1 cellular context compared by ENCODE assay signal in the genomic region with DNA sequence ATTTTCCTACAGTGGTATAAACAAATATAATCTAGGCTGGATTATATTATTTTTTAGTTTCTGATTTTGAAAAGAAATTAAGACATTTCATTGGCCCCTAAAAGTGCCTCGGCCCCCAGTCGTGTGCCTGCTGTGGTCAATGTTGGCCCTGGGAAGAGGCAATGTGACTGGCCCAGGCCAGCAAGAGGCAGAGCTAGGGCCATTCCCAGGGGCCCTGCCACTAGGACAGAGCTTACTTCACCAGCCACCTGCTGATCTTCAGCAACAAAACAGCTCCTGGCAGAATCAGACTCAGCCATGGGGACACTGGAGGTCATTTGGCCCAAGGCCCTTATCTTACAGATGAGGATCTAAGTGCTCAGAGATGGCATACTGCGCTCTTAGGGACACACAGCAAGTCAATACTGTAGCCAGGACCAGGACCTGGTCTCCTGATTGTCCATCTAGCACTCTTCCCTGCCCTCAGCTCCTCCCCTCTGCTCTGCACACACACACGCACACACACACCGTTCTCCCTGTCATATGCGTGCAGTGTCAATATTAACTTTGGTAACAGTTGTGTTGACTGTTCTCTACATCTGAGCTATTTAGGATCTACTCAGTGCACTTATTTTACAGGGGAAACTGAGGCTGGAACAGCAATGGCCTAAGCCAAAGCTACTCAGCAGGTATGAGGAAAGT.
A peak's percentile ranks its signal among the peaks of the same experiment; 100 is the strongest.
TF ChIP-seq lines count a peak whose summit lies in the region.

No MANE protein-coding gene starts in this region.

TF ChIP-seq in HepG2, 621 proteins besides CTCF, POLR2A, EP300 and RAD21 (continued from another document and continues in another):
- TF ChIP-seq, protein P1, sequence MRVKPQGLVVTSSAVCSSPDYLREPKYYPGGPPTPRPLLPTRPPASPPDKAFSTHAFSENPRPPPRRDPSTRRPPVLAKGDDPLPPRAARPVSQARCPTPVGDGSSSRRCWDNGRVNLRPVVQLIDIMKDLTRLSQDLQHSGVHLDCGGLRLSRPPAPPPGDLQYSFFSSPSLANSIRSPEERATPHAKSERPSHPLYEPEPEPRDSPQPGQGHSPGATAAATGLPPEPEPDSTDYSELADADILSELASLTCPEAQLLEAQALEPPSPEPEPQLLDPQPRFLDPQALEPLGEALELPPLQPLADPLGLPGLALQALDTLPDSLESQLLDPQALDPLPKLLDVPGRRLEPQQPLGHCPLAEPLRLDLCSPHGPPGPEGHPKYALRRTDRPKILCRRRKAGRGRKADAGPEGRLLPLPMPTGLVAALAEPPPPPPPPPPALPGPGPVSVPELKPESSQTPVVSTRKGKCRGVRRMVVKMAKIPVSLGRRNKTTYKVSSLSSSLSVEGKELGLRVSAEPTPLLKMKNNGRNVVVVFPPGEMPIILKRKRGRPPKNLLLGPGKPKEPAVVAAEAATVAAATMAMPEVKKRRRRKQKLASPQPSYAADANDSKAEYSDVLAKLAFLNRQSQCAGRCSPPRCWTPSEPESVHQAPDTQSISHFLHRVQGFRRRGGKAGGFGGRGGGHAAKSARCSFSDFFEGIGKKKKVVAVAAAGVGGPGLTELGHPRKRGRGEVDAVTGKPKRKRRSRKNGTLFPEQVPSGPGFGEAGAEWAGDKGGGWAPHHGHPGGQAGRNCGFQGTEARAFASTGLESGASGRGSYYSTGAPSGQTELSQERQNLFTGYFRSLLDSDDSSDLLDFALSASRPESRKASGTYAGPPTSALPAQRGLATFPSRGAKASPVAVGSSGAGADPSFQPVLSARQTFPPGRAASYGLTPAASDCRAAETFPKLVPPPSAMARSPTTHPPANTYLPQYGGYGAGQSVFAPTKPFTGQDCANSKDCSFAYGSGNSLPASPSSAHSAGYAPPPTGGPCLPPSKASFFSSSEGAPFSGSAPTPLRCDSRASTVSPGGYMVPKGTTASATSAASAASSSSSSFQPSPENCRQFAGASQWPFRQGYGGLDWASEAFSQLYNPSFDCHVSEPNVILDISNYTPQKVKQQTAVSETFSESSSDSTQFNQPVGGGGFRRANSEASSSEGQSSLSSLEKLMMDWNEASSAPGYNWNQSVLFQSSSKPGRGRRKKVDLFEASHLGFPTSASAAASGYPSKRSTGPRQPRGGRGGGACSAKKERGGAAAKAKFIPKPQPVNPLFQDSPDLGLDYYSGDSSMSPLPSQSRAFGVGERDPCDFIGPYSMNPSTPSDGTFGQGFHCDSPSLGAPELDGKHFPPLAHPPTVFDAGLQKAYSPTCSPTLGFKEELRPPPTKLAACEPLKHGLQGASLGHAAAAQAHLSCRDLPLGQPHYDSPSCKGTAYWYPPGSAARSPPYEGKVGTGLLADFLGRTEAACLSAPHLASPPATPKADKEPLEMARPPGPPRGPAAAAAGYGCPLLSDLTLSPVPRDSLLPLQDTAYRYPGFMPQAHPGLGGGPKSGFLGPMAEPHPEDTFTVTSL (CRISPR knock-in tag; IDR thresholded peaks at IDR 0.05; ENCODE audit: borderline replicate concordance), result no peak
- TF ChIP-seq, protein P2, sequence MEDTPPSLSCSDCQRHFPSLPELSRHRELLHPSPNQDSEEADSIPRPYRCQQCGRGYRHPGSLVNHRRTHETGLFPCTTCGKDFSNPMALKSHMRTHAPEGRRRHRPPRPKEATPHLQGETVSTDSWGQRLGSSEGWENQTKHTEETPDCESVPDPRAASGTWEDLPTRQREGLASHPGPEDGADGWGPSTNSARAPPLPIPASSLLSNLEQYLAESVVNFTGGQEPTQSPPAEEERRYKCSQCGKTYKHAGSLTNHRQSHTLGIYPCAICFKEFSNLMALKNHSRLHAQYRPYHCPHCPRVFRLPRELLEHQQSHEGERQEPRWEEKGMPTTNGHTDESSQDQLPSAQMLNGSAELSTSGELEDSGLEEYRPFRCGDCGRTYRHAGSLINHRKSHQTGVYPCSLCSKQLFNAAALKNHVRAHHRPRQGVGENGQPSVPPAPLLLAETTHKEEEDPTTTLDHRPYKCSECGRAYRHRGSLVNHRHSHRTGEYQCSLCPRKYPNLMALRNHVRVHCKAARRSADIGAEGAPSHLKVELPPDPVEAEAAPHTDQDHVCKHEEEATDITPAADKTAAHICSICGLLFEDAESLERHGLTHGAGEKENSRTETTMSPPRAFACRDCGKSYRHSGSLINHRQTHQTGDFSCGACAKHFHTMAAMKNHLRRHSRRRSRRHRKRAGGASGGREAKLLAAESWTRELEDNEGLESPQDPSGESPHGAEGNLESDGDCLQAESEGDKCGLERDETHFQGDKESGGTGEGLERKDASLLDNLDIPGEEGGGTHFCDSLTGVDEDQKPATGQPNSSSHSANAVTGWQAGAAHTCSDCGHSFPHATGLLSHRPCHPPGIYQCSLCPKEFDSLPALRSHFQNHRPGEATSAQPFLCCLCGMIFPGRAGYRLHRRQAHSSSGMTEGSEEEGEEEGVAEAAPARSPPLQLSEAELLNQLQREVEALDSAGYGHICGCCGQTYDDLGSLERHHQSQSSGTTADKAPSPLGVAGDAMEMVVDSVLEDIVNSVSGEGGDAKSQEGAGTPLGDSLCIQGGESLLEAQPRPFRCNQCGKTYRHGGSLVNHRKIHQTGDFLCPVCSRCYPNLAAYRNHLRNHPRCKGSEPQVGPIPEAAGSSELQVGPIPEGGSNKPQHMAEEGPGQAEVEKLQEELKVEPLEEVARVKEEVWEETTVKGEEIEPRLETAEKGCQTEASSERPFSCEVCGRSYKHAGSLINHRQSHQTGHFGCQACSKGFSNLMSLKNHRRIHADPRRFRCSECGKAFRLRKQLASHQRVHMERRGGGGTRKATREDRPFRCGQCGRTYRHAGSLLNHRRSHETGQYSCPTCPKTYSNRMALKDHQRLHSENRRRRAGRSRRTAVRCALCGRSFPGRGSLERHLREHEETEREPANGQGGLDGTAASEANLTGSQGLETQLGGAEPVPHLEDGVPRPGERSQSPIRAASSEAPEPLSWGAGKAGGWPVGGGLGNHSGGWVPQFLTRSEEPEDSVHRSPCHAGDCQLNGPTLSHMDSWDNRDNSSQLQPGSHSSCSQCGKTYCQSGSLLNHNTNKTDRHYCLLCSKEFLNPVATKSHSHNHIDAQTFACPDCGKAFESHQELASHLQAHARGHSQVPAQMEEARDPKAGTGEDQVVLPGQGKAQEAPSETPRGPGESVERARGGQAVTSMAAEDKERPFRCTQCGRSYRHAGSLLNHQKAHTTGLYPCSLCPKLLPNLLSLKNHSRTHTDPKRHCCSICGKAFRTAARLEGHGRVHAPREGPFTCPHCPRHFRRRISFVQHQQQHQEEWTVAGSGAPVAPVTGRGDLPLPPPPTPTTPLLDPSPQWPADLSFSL (CRISPR knock-in tag; IDR thresholded peaks at IDR 0.05), result peak; percentile 81
- TF ChIP-seq ZNF839 (CRISPR knock-in tag; IDR thresholded peaks at IDR 0.05; ENCODE audit: borderline replicate concordance), result no peak
- TF ChIP-seq ATF7 (IDR thresholded peaks at IDR 0.05), result no peak
- TF ChIP-seq ATF7 (CRISPR knock-in tag; IDR thresholded peaks at IDR 0.05), result no peak
- TF ChIP-seq, protein P3, sequence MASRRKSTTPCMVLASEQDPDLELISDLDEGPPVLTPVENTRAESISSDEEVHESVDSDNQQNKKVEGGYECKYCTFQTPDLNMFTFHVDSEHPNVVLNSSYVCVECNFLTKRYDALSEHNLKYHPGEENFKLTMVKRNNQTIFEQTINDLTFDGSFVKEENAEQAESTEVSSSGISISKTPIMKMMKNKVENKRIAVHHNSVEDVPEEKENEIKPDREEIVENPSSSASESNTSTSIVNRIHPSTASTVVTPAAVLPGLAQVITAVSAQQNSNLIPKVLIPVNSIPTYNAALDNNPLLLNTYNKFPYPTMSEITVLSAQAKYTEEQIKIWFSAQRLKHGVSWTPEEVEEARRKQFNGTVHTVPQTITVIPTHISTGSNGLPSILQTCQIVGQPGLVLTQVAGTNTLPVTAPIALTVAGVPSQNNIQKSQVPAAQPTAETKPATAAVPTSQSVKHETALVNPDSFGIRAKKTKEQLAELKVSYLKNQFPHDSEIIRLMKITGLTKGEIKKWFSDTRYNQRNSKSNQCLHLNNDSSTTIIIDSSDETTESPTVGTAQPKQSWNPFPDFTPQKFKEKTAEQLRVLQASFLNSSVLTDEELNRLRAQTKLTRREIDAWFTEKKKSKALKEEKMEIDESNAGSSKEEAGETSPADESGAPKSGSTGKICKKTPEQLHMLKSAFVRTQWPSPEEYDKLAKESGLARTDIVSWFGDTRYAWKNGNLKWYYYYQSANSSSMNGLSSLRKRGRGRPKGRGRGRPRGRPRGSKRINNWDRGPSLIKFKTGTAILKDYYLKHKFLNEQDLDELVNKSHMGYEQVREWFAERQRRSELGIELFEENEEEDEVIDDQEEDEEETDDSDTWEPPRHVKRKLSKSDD (CRISPR knock-in tag; IDR thresholded peaks at IDR 0.05; ENCODE audit: low read depth), result no peak
- no peak for TF ChIP-seq GABPB1 (CRISPR knock-in tag; IDR thresholded peaks at IDR 0.05)
- TF ChIP-seq FOXO1 (CRISPR knock-in tag; IDR thresholded peaks at IDR 0.05), result no peak; the same call in 1 of the 2 replicates
- no peak for TF ChIP-seq GLI4 (CRISPR knock-in tag; IDR thresholded peaks at IDR 0.05; ENCODE audit: borderline replicate concordance)
- TF ChIP-seq, protein P4, sequence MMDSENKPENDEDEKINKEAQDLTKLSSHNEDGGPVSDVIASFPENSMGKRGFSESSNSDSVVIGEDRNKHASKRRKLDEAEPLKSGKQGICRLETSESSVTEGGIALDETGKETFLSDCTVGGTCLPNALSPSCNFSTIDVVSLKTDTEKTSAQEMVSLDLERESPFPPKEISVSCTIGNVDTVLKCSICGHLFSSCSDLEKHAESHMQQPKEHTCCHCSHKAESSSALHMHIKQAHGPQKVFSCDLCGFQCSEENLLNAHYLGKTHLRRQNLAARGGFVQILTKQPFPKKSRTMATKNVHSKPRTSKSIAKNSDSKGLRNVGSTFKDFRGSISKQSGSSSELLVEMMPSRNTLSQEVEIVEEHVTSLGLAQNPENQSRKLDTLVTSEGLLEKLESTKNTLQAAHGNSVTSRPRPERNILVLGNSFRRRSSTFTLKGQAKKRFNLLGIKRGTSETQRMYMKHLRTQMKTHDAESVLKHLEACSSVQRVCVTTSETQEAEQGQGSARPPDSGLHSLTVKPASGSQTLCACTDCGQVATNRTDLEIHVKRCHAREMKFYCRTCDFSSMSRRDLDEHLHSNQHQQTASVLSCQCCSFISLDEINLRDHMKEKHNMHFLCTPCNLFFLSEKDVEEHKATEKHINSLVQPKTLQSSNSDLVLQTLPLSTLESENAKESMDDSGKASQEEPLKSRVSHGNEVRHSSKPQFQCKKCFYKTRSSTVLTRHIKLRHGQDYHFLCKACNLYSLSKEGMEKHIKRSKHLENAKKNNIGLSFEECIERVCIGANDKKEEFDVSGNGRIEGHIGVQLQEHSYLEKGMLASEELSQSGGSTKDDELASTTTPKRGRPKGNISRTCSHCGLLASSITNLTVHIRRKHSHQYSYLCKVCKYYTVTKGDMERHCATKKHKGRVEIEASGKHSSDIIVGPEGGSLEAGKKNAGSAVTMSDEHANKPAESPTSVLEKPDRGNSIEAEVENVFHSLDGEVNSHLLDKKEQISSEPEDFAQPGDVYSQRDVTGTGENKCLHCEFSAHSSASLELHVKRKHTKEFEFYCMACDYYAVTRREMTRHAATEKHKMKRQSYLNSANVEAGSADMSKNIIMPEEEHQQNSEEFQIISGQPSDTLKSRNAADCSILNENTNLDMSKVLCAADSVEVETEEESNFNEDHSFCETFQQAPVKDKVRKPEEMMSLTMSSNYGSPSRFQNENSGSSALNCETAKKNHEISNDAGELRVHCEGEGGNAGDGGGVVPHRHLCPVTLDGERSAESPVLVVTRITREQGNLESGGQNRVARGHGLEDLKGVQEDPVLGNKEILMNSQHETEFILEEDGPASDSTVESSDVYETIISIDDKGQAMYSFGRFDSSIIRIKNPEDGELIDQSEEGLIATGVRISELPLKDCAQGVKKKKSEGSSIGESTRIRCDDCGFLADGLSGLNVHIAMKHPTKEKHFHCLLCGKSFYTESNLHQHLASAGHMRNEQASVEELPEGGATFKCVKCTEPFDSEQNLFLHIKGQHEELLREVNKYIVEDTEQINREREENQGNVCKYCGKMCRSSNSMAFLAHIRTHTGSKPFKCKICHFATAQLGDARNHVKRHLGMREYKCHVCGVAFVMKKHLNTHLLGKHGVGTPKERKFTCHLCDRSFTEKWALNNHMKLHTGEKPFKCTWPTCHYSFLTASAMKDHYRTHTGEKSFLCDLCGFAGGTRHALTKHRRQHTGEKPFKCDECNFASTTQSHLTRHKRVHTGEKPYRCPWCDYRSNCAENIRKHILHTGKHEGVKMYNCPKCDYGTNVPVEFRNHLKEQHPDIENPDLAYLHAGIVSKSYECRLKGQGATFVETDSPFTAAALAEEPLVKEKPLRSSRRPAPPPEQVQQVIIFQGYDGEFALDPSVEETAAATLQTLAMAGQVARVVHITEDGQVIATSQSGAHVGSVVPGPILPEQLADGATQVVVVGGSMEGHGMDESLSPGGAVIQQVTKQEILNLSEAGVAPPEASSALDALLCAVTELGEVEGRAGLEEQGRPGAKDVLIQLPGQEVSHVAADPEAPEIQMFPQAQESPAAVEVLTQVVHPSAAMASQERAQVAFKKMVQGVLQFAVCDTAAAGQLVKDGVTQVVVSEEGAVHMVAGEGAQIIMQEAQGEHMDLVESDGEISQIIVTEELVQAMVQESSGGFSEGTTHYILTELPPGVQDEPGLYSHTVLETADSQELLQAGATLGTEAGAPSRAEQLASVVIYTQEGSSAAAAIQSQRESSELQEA (CRISPR knock-in tag; IDR thresholded peaks at IDR 0.05; ENCODE audit: not compliant biosample characterization), result no peak
- TF ChIP-seq ZNF772 (CRISPR knock-in tag; IDR thresholded peaks at IDR 0.05), result no peak
- TF ChIP-seq KMT2A (CRISPR knock-in tag; IDR thresholded peaks at IDR 0.05), result no peak
- no peak for TF ChIP-seq ZNF670 (CRISPR knock-in tag; IDR thresholded peaks at IDR 0.05; ENCODE audit: borderline replicate concordance)
- TF ChIP-seq ZNF878 (CRISPR knock-in tag; IDR thresholded peaks at IDR 0.05), result no peak
- TF ChIP-seq, protein P5, sequence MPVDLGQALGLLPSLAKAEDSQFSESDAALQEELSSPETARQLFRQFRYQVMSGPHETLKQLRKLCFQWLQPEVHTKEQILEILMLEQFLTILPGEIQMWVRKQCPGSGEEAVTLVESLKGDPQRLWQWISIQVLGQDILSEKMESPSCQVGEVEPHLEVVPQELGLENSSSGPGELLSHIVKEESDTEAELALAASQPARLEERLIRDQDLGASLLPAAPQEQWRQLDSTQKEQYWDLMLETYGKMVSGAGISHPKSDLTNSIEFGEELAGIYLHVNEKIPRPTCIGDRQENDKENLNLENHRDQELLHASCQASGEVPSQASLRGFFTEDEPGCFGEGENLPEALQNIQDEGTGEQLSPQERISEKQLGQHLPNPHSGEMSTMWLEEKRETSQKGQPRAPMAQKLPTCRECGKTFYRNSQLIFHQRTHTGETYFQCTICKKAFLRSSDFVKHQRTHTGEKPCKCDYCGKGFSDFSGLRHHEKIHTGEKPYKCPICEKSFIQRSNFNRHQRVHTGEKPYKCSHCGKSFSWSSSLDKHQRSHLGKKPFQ (CRISPR knock-in tag; IDR thresholded peaks at IDR 0.05; ENCODE audit: insufficient replicate concordance), result no peak
- TF ChIP-seq ZMYM2 (CRISPR knock-in tag; IDR thresholded peaks at IDR 0.05), result no peak
- peak; percentile 50; the same call in 1 of the 2 replicates for TF ChIP-seq GATAD2A (CRISPR knock-in tag; IDR thresholded peaks at IDR 0.05)
- TF ChIP-seq, protein P6, sequence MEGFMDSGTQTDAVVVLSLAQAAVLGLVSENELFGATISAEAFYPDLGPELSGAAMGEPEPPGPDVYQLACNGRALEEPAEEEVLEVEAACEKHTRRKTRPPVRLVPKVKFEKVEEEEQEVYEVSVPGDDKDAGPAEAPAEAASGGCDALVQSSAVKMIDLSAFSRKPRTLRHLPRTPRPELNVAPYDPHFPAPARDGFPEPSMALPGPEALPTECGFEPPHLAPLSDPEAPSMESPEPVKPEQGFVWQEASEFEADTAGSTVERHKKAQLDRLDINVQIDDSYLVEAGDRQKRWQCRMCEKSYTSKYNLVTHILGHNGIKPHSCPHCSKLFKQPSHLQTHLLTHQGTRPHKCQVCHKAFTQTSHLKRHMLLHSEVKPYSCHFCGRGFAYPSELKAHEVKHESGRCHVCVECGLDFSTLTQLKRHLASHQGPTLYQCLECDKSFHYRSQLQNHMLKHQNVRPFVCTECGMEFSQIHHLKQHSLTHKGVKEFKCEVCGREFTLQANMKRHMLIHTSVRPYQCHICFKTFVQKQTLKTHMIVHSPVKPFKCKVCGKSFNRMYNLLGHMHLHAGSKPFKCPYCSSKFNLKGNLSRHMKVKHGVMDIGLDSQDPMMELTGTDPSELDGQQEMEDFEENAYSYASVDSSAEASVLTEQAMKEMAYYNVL (CRISPR knock-in tag; IDR thresholded peaks at IDR 0.05; ENCODE audit: borderline replicate concordance), result 0 out of 2 replicates have a peak, but pooled peaks have one; percentile 31
- no peak for TF ChIP-seq ZZZ3 (CRISPR knock-in tag; IDR thresholded peaks at IDR 0.05; ENCODE audit: borderline replicate concordance)
